ENCODE assay signal across 1 cellular context in the genomic region with DNA sequence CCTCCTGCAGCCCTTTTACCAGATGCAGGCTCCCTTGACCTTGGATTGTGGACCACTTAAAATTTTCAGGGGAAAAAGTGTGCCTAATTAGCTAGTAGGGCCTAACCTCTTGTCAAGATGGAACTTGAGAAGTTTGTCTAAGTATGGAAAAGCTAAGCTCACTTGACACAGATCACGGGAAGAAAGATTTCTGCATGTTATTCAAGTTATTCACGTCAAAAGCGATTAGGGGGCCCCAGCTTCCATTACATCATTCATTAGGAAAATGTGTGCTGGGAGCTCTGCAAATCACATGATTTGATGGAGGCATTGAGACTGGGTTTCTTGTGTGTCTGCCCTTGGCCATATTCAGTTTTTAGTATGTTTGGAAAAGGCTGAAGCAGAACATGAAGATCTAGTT.
TF ChIP-seq lines count a peak whose summit lies in the region.

No MANE protein-coding gene starts in this region.

TF ChIP-seq in HEK293, 187 proteins besides CTCF, POLR2A, EP300 and RAD21 (continued from another document):
- no peak for TF ChIP-seq PATZ1 (tag by site-specific recombination; IDR thresholded peaks at IDR 0.05)
TF ChIP-seq in HEK293: peak in this region for 5.
